In the genomic region with DNA sequence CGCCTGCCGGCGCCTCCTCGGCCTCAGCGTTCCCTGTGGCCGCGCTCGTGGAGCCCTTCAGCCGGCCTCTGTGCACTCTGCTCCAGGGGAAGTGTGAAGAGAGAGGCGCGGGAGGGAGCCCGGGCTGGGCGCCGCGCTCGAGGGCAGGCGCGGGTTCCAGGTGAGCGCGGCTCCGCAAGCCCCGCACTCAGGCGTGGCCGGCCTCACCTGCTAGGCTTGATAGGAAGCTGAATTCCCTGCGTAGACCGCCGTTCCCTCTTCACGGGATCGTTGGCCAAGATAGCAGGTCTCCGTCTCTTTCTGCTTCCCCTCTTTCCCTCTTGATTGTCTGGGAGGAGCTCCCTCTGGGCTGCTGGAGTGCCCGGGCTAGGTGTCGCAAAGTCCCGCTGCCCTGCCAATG, we compare ENCODE assay signal across 1 cellular context.
TF ChIP-seq lines count a peak whose summit lies in the region.

No MANE protein-coding gene starts in this region.

TF ChIP-seq in GM23338, 12 proteins besides CTCF, POLR2A, EP300 and RAD21 (continued from another document):
- TF ChIP-seq, protein P1, sequence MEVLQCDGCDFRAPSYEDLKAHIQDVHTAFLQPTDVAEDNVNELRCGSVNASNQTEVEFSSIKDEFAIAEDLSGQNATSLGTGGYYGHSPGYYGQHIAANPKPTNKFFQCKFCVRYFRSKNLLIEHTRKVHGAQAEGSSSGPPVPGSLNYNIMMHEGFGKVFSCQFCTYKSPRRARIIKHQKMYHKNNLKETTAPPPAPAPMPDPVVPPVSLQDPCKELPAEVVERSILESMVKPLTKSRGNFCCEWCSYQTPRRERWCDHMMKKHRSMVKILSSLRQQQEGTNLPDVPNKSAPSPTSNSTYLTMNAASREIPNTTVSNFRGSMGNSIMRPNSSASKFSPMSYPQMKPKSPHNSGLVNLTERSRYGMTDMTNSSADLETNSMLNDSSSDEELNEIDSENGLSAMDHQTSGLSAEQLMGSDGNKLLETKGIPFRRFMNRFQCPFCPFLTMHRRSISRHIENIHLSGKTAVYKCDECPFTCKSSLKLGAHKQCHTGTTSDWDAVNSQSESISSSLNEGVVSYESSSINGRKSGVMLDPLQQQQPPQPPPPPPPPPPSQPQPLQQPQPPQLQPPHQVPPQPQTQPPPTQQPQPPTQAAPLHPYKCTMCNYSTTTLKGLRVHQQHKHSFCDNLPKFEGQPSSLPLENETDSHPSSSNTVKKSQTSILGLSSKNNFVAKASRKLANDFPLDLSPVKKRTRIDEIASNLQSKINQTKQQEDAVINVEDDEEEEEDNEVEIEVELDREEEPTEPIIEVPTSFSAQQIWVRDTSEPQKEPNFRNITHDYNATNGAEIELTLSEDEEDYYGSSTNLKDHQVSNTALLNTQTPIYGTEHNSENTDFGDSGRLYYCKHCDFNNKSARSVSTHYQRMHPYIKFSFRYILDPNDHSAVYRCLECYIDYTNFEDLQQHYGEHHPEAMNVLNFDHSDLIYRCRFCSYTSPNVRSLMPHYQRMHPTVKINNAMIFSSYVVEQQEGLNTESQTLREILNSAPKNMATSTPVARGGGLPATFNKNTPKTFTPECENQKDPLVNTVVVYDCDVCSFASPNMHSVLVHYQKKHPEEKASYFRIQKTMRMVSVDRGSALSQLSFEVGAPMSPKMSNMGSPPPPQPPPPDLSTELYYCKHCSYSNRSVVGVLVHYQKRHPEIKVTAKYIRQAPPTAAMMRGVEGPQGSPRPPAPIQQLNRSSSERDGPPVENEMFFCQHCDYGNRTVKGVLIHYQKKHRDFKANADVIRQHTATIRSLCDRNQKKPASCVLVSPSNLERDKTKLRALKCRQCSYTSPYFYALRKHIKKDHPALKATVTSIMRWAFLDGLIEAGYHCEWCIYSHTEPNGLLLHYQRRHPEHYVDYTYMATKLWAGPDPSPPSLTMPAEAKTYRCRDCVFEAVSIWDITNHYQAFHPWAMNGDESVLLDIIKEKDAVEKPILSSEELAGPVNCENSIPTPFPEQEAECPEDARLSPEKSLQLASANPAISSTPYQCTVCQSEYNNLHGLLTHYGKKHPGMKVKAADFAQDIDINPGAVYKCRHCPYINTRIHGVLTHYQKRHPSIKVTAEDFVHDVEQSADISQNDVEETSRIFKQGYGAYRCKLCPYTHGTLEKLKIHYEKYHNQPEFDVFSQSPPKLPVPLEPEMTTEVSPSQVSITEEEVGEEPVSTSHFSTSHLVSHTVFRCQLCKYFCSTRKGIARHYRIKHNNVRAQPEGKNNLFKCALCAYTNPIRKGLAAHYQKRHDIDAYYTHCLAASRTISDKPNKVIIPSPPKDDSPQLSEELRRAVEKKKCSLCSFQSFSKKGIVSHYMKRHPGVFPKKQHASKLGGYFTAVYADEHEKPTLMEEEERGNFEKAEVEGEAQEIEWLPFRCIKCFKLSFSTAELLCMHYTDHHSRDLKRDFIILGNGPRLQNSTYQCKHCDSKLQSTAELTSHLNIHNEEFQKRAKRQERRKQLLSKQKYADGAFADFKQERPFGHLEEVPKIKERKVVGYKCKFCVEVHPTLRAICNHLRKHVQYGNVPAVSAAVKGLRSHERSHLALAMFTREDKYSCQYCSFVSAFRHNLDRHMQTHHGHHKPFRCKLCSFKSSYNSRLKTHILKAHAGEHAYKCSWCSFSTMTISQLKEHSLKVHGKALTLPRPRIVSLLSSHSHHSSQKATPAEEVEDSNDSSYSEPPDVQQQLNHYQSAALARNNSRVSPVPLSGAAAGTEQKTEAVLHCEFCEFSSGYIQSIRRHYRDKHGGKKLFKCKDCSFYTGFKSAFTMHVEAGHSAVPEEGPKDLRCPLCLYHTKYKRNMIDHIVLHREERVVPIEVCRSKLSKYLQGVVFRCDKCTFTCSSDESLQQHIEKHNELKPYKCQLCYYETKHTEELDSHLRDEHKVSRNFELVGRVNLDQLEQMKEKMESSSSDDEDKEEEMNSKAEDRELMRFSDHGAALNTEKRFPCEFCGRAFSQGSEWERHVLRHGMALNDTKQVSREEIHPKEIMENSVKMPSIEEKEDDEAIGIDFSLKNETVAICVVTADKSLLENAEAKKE (CRISPR knock-in tag; IDR thresholded peaks at IDR 0.05) = no peak
- TF ChIP-seq CREB1 (CRISPR knock-in tag; IDR thresholded peaks at IDR 0.05; ENCODE audit: low read depth) = no peak
- TF ChIP-seq EZH2 (IDR thresholded peaks at IDR 0.05; ENCODE audit: low read depth, unreplicated experiment) = no peak
- TF ChIP-seq ZNF114 (CRISPR knock-in tag; IDR thresholded peaks at IDR 0.05) = no peak
- TF ChIP-seq JUNB (IDR thresholded peaks at IDR 0.05; ENCODE audit: unreplicated experiment) = no peak
- TF ChIP-seq, protein P2, sequence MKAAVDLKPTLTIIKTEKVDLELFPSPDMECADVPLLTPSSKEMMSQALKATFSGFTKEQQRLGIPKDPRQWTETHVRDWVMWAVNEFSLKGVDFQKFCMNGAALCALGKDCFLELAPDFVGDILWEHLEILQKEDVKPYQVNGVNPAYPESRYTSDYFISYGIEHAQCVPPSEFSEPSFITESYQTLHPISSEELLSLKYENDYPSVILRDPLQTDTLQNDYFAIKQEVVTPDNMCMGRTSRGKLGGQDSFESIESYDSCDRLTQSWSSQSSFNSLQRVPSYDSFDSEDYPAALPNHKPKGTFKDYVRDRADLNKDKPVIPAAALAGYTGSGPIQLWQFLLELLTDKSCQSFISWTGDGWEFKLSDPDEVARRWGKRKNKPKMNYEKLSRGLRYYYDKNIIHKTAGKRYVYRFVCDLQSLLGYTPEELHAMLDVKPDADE (IDR thresholded peaks at IDR 0.05) = no peak
- TF ChIP-seq, protein P3, sequence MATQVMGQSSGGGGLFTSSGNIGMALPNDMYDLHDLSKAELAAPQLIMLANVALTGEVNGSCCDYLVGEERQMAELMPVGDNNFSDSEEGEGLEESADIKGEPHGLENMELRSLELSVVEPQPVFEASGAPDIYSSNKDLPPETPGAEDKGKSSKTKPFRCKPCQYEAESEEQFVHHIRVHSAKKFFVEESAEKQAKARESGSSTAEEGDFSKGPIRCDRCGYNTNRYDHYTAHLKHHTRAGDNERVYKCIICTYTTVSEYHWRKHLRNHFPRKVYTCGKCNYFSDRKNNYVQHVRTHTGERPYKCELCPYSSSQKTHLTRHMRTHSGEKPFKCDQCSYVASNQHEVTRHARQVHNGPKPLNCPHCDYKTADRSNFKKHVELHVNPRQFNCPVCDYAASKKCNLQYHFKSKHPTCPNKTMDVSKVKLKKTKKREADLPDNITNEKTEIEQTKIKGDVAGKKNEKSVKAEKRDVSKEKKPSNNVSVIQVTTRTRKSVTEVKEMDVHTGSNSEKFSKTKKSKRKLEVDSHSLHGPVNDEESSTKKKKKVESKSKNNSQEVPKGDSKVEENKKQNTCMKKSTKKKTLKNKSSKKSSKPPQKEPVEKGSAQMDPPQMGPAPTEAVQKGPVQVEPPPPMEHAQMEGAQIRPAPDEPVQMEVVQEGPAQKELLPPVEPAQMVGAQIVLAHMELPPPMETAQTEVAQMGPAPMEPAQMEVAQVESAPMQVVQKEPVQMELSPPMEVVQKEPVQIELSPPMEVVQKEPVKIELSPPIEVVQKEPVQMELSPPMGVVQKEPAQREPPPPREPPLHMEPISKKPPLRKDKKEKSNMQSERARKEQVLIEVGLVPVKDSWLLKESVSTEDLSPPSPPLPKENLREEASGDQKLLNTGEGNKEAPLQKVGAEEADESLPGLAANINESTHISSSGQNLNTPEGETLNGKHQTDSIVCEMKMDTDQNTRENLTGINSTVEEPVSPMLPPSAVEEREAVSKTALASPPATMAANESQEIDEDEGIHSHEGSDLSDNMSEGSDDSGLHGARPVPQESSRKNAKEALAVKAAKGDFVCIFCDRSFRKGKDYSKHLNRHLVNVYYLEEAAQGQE (IDR thresholded peaks at IDR 0.05; ENCODE audit: unreplicated experiment) = no peak
- TF ChIP-seq POLR2AphosphoS5 (IDR thresholded peaks at IDR 0.05; ENCODE audit: low read depth) = no peak
- no peak for TF ChIP-seq NANOG (IDR thresholded peaks at IDR 0.05; ENCODE audit: borderline replicate concordance)
- no peak for TF ChIP-seq EZH2phosphoT487 (IDR thresholded peaks at IDR 0.05; ENCODE audit: unreplicated experiment)
- no peak for TF ChIP-seq STAT1 (IDR thresholded peaks at IDR 0.05; ENCODE audit: unreplicated experiment)
